1 cellular context compared by ENCODE assay signal in the genomic region with DNA sequence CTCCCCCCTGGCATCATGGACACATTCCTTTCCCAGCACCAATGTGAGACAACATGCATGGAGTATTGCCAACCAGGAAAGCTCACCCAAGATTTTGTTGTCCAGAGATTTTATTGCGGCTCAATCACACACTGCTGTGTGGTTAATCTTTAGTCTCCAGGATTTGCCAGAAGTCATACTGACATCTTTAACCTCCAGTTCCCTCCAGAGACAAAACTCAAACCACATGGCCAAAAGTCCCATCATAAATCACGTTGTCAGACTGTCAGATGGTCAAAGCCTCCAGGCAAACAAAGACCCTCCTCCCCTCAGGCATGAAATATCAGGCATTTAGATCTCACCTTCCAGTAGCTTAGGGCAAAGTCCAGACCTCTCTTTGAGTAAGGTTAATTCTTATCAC.
TF ChIP-seq lines count a peak whose summit lies in the region.

No MANE protein-coding gene starts in this region.

TF ChIP-seq in HepG2, 621 proteins besides CTCF, POLR2A, EP300 and RAD21 (continued from another document):
- TF ChIP-seq PREB (CRISPR knock-in tag; IDR thresholded peaks at IDR 0.05) (no peak), CEBPZ (IDR thresholded peaks at IDR 0.05; ENCODE audit: low read length) (no peak), NKX3-1 (CRISPR knock-in tag; IDR thresholded peaks at IDR 0.05) (no peak), HNF4A (CRISPR knock-in tag; IDR thresholded peaks at IDR 0.05) (peak; percentile 52; the same call in 1 of the 2 replicates), HIVEP1 (CRISPR knock-in tag; IDR thresholded peaks at IDR 0.05) (no peak), EHMT2 (IDR thresholded peaks at IDR 0.05; ENCODE audit: borderline replicate concordance, low read depth, low read length) (no peak), ZNF510 (CRISPR knock-in tag; IDR thresholded peaks at IDR 0.05; ENCODE audit: low read depth) (no peak), KDM3A (CRISPR knock-in tag; IDR thresholded peaks at IDR 0.05; ENCODE audit: low read depth) (no peak), RARG (CRISPR knock-in tag; IDR thresholded peaks at IDR 0.05; ENCODE audit: low read depth) (no peak), LRRFIP1 (CRISPR knock-in tag; conservative IDR thresholded peaks at IDR 0.05) (no peak), HOXA9 (CRISPR knock-in tag; IDR thresholded peaks at IDR 0.05; ENCODE audit: borderline replicate concordance) (peak; percentile 33; the same call in 1 of the 2 replicates), ZFP37 (CRISPR knock-in tag; IDR thresholded peaks at IDR 0.05; ENCODE audit: borderline replicate concordance) (no peak), ZKSCAN5 (CRISPR knock-in tag; IDR thresholded peaks at IDR 0.05) (no peak), HMG20B (CRISPR knock-in tag; conservative IDR thresholded peaks at IDR 0.05) (no peak), ZNF672 (CRISPR knock-in tag; IDR thresholded peaks at IDR 0.05) (no peak), BRD4 (CRISPR knock-in tag; IDR thresholded peaks at IDR 0.05) (no peak), MNT (IDR thresholded peaks at IDR 0.05) (no peak)
TF ChIP-seq in HepG2: peak in this region for 3.
